In the genomic region with DNA sequence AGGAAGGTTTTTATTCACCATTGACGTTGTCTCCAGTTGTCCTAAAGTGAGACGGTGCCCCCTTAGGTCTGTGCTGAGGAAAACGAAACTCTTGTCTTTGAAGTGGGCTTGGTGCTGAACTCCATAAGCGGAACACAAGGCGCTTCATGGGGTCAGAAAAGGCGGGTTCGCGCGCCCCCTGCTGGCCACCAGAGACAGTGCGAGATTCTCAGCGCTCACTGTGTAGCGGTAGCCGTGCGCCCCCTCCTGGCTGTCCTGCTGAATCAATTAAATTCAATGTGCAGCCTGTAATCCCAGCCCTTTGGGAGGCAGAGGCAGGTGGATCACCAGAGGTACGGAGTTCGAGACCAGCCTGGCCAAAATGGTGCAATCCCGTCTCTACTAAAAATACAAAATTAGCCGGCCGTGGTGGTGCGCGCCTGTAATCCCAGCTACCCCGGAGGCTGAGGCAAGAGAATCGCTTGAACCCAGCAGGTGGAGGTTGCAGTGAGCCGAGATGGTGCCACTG, we compare ENCODE assay signal across 8 cellular contexts.
A peak's percentile ranks its signal among the peaks of the same experiment; 100 is the strongest.
DNase-seq lines count a peak whose midpoint lies in the region; ATAC-seq and TF ChIP-seq lines count a peak whose summit lies in the region.

No MANE protein-coding gene starts in this region.

- H3K36me3 ChIP-seq in SK-N-SH (replicated peaks in 1 of 2; ENCODE audit: control insufficient read depth in 1 of 2, insufficient read depth in 2 of 2, low read length in 1 of 2) (no peaks in the 10 kb centered on the region), upper lobe of right lung (no peaks in the 10 kb centered on the region)

- H3K9me3 ChIP-seq in SK-N-SH (no peaks in the 10 kb centered on the region), upper lobe of right lung (no peaks in the 10 kb centered on the region)

- no peaks in the 10 kb centered on the region for H4K20me1 ChIP-seq in SK-N-SH (ENCODE audit: insufficient read depth)

- H3K4me1 ChIP-seq in SK-N-SH (ENCODE audit: control insufficient read depth in 1 of 2, insufficient read depth in 2 of 2, low read depth in 1 of 2, low read length in 1 of 2), result no peaks in the 10 kb centered on the region; a peak in 1 of 4 replicates
- no peaks in the 10 kb centered on the region for H3K4me1 ChIP-seq in upper lobe of right lung

- H3K4me3 ChIP-seq in GM12865 (ENCODE audit: low read depth, low read length) (no peak overlapping the region), SK-N-SH (ENCODE audit: low read depth in 2 of 2, low read length in 1 of 2) (no peak overlapping the region; a peak in 1 of 4 replicates), upper lobe of right lung (no peak overlapping the region)

- peak; percentile 93 for TF ChIP-seq RAD21 in SK-N-SH (IDR thresholded peaks at IDR 0.05; ENCODE audit: low read length)

- H3K27ac ChIP-seq in SK-N-SH (ENCODE audit: low read depth in 2 of 2, low read length in 1 of 2) (no peak overlapping the region), upper lobe of right lung (no peak overlapping the region)

- DNase-seq in GM12865 (ENCODE audit: low read depth), result peak; percentile 82
- peak; percentile 54 for DNase-seq in NCI-H1092 (lab: John Stamatoyannopoulos, UW)
- peak; percentile 75 for DNase-seq in SK-N-SH
- DNase-seq in activated naive CD4-positive, alpha-beta T cell treated with Interleukin-2 at 50 U/mL for 16 hours, result peak; percentile 82
- peak; percentile 76 for DNase-seq in glomerular visceral epithelial cell (ENCODE audit: extremely low spot score)
- DNase-seq in posterior vena cava (ENCODE audit: low spot score), result peak; percentile 95
- peak; percentile 90 for DNase-seq in upper lobe of right lung

- H3K9ac ChIP-seq in SK-N-SH, result no peak overlapping the region

- WGBS in SK-N-SH (ENCODE audit: low lambda C conversion rate), result 22% methylated on average over 20 of the region's 24 CpGs

- intact Hi-C loops in posterior vena cava (cut with DNase I), result loop anchor here in 1 of 2 donors (10.0 kb wide), 1 partner anchor 314 kb away; no protein-coding TSS in a partner anchor
- intact Hi-C loops in upper lobe of right lung (cut with DNase I), result no loop called here

- TF ChIP-seq CTCF in GM12865 (IDR thresholded peaks at IDR 0.05; ENCODE audit: insufficient read depth, low read depth, low read length, missing control alignments), result peak; percentile 94
- TF ChIP-seq CTCF in SK-N-SH (IDR thresholded peaks at IDR 0.05), result peak; percentile 100
- peak; percentile 92 for TF ChIP-seq CTCF in upper lobe of right lung (IDR thresholded peaks at IDR 0.05)

- CTCF ChIA-PET in SK-N-SH (lab: Yijun Ruan, JAX), result interaction anchor here (0.8 to 4.1 kb wide), 14 partner anchors 10 to 207 kb away, joined by 3 to 24 read pairs (median 4); no protein-coding TSS in a partner anchor

- peak; percentile 86 for ATAC-seq in HG02623 (IDR thresholded peaks at IDR 0.05; ENCODE audit: unreplicated experiment)
- peak; percentile 100 for ATAC-seq in upper lobe of right lung

- no peaks in the 10 kb centered on the region for H3K27me3 ChIP-seq in SK-N-SH (ENCODE audit: insufficient read depth)
- H3K27me3 ChIP-seq in upper lobe of right lung, result no peaks in the 10 kb centered on the region

- H2AFZ ChIP-seq in SK-N-SH (ENCODE audit: low read depth), result peak overlapping the region; percentile 61; the same call in 1 of the 2 replicates

- H3F3A ChIP-seq in SK-N-SH (replicated peaks; ENCODE audit: insufficient read depth), result peaks cover 4% of the 10 kb centered on the region

- no peaks in the 10 kb centered on the region for H3K9me2 ChIP-seq in SK-N-SH

- POLR2A ChIA-PET in SK-N-SH (lab: Yijun Ruan, JAX), result no interaction called here

- no peak for TF ChIP-seq EP300 in SK-N-SH (IDR thresholded peaks at IDR 0.05; ENCODE audit: borderline replicate concordance in 1 of 2, low read depth in 1 of 2, low read length in 1 of 2)

- H3K79me2 ChIP-seq in SK-N-SH (ENCODE audit: insufficient read depth), result no peaks in the 10 kb centered on the region

- H3K4me2 ChIP-seq in SK-N-SH, result peak overlapping the region; percentile 24; the same call in 1 of the 2 replicates

TF ChIP-seq in SK-N-SH, 30 proteins besides CTCF, POLR2A, EP300 and RAD21:
- TF ChIP-seq NRF1 (IDR thresholded peaks at IDR 0.05; ENCODE audit: low read depth, low read length), result 0 out of 2 replicates have a peak, but pooled peaks have one; percentile 7
- no peak for TF ChIP-seq SIN3A (IDR thresholded peaks at IDR 0.05; ENCODE audit: borderline replicate concordance, low read depth, low read length)
- TF ChIP-seq CHD2 (IDR thresholded peaks at IDR 0.05; ENCODE audit: low read length, partially characterized antibody), result peak; percentile 32
- no peak for TF ChIP-seq GABPA (IDR thresholded peaks at IDR 0.05; ENCODE audit: low read depth)
- TF ChIP-seq SMC3 (IDR thresholded peaks at IDR 0.05; ENCODE audit: low read depth, low read length), result peak; percentile 96
- no peak for TF ChIP-seq FOSL2 (IDR thresholded peaks at IDR 0.05; ENCODE audit: borderline replicate concordance, low read depth)
- TF ChIP-seq FOXJ3 (CRISPR knock-in tag; IDR thresholded peaks at IDR 0.05), result no peak
- TF ChIP-seq GATA2 (CRISPR knock-in tag; IDR thresholded peaks at IDR 0.05), result no peak
- no peak for TF ChIP-seq REST (IDR thresholded peaks at IDR 0.05; ENCODE audit: low read depth, low read length)
- TF ChIP-seq TCF12 (IDR thresholded peaks at IDR 0.05), result no peak
- TF ChIP-seq ELF1 (IDR thresholded peaks at IDR 0.05), result no peak
- TF ChIP-seq, protein P1, sequence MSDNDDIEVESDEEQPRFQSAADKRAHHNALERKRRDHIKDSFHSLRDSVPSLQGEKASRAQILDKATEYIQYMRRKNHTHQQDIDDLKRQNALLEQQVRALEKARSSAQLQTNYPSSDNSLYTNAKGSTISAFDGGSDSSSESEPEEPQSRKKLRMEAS (IDR thresholded peaks at IDR 0.05; ENCODE audit: low read depth), result 0 out of 2 replicates have a peak, but pooled peaks have one; percentile 14
- no peak for TF ChIP-seq MEF2A (IDR thresholded peaks at IDR 0.05; ENCODE audit: borderline replicate concordance, low read depth)
- TF ChIP-seq MXI1 (IDR thresholded peaks at IDR 0.05; ENCODE audit: low read depth, low read length), result no peak
- TF ChIP-seq, protein P2, sequence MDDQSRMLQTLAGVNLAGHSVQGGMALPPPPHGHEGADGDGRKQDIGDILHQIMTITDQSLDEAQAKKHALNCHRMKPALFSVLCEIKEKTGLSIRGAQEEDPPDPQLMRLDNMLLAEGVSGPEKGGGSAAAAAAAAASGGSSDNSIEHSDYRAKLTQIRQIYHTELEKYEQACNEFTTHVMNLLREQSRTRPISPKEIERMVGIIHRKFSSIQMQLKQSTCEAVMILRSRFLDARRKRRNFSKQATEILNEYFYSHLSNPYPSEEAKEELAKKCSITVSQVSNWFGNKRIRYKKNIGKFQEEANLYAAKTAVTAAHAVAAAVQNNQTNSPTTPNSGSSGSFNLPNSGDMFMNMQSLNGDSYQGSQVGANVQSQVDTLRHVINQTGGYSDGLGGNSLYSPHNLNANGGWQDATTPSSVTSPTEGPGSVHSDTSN (IDR thresholded peaks at IDR 0.05), result no peak
- TF ChIP-seq, protein P3, sequence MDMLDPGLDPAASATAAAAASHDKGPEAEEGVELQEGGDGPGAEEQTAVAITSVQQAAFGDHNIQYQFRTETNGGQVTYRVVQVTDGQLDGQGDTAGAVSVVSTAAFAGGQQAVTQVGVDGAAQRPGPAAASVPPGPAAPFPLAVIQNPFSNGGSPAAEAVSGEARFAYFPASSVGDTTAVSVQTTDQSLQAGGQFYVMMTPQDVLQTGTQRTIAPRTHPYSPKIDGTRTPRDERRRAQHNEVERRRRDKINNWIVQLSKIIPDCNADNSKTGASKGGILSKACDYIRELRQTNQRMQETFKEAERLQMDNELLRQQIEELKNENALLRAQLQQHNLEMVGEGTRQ (IDR thresholded peaks at IDR 0.05; ENCODE audit: borderline replicate concordance, low read depth, low read length), result no peak
- no peak for TF ChIP-seq EZH2phosphoT487 (IDR thresholded peaks at IDR 0.05; ENCODE audit: borderline replicate concordance, low read depth)
- no peak for TF ChIP-seq NFIC (IDR thresholded peaks at IDR 0.05; ENCODE audit: borderline replicate concordance)
